ENCODE assay signal across 10 cellular contexts in genomic region chr13:113151745-113152707, GRCh38. TPM values are rescaled to one million over a fixed set of nuclear protein-coding genes. Genes with fewer than 3 reads are reported as not detected.
DNase-seq lines count a peak whose midpoint lies in the region; ATAC-seq and TF ChIP-seq lines count a peak whose summit lies in the region.
"Had no signal": no experiment of that assay in that cellular context is flagged by ENCODE, and none has a peak within 500 bp of the region (broad histone marks: within the 10 kb centered on the region; RNA-seq: fewer than 3 reads in every experiment).

No MANE protein-coding gene starts in this region.

- no peaks in the 10 kb centered on the region for H3K9me2 ChIP-seq in Karpas-422 (replicated peaks; ENCODE audit: insufficient read depth, low read length)

- H3K27me3 ChIP-seq in Karpas-422 (ENCODE audit: low read length): no peaks in the 10 kb centered on the region
- H3K27me3 ChIP-seq in colonic mucosa: no peaks in the 10 kb centered on the region

- H3K4me1 ChIP-seq in Karpas-422 (ENCODE audit: low read length) (peaks cover 14% of the 10 kb centered on the region), colonic mucosa (peaks cover 5% of the 10 kb centered on the region)

- no peak overlapping the region for H3K4me2 ChIP-seq in Karpas-422 (ENCODE audit: low read depth, low read length, poor library complexity, severe bottlenecking)

- H3K36me3 ChIP-seq in Karpas-422 (ENCODE audit: insufficient read depth, low read length): no peaks in the 10 kb centered on the region
- no peaks in the 10 kb centered on the region for H3K36me3 ChIP-seq in colonic mucosa

- H3K27ac ChIP-seq in Karpas-422 (ENCODE audit: low read length) (no peak overlapping the region), colonic mucosa (no peak overlapping the region)

- H3K4me1 Mint-ChIP-seq in central memory CD8-positive, alpha-beta T cell: peaks cover 26% of the 10 kb centered on the region
- H3K4me1 Mint-ChIP-seq in mesothelial cell of epicardium: peaks cover 13% of the 10 kb centered on the region

- DNase-seq in AG10803 (ENCODE audit: low read depth) (peak; percentile 71), Karpas-422 (peak; percentile 46), mesothelial cell of epicardium (ENCODE audit: low spot score in 2 of 2, unreplicated experiment in 2 of 2) (no peak), HuH-7.5 (ENCODE audit: low spot score) (no peak), dedifferentiated amniotic fluid mesenchymal stem cell (ENCODE audit: extremely low spot score) (no peak), colonic mucosa (no peak)
- no peak for DNase-seq in central memory CD8-positive, alpha-beta T cell (ENCODE audit: low spot score in 2 of 2)

- H3K36me3 Mint-ChIP-seq in central memory CD8-positive, alpha-beta T cell (ENCODE audit: insufficient read depth): peaks cover 10% of the 10 kb centered on the region
- no peaks in the 10 kb centered on the region for H3K36me3 Mint-ChIP-seq in mesothelial cell of epicardium

- H3K9me3 Mint-ChIP-seq in central memory CD8-positive, alpha-beta T cell: peaks cover 8% of the 10 kb centered on the region
- peaks cover 5% of the 10 kb centered on the region for H3K9me3 Mint-ChIP-seq in mesothelial cell of epicardium

- H3K27ac Mint-ChIP-seq in central memory CD8-positive, alpha-beta T cell (ENCODE audit: low read depth): peak overlapping the region; percentile 86
- peak overlapping the region; percentile 74 for H3K27ac Mint-ChIP-seq in mesothelial cell of epicardium

- intact Hi-C loops in colonic mucosa (cut with DNase I): no loop called here

- TF ChIP-seq CTCF in AG10803 (conservative IDR thresholded peaks at IDR 0.05; ENCODE audit: low read length): no peak
- no peak for TF ChIP-seq CTCF in mesothelial cell of epicardium (IDR thresholded peaks at IDR 0.05; ENCODE audit: unreplicated experiment)
- TF ChIP-seq CTCF in colonic mucosa (IDR thresholded peaks at IDR 0.05): no peak

- H3K9ac ChIP-seq in Karpas-422 (ENCODE audit: low read length) (no peak overlapping the region), colonic mucosa (ENCODE audit: low read depth in 2 of 2, low read length in 2 of 2) (no peak overlapping the region)

- peak overlapping the region; percentile 77 for H3K4me3 Mint-ChIP-seq in central memory CD8-positive, alpha-beta T cell
- peak overlapping the region; percentile 72 for H3K4me3 Mint-ChIP-seq in mesothelial cell of epicardium

- ATAC-seq in central memory CD8-positive, alpha-beta T cell (replicated peaks; ENCODE audit: extremely low read depth, poor library complexity, severe bottlenecking): no peak
- no peak for ATAC-seq in GM18861 (IDR thresholded peaks at IDR 0.05; ENCODE audit: unreplicated experiment)

- H3K4me3 ChIP-seq in AG10803 (ENCODE audit: low read length): no peak overlapping the region
- no peak overlapping the region for H3K4me3 ChIP-seq in Karpas-422 (ENCODE audit: low read length)
- no peak overlapping the region for H3K4me3 ChIP-seq in colonic mucosa

- no peaks in the 10 kb centered on the region for H4K20me1 ChIP-seq in Karpas-422 (ENCODE audit: insufficient read depth, low read depth, low read length)

- H3K9me3 ChIP-seq in Karpas-422 (ENCODE audit: low read length) (no peaks in the 10 kb centered on the region), colonic mucosa (no peaks in the 10 kb centered on the region)

- H3K27me3 Mint-ChIP-seq in central memory CD8-positive, alpha-beta T cell: peaks cover 5% of the 10 kb centered on the region
- H3K27me3 Mint-ChIP-seq in mesothelial cell of epicardium (ENCODE audit: low read depth): peaks cover 26% of the 10 kb centered on the region

- H2AFZ ChIP-seq in Karpas-422 (ENCODE audit: low read length): no peak overlapping the region

- no peaks in the 10 kb centered on the region for H3K79me2 ChIP-seq in Karpas-422 (ENCODE audit: low read length)

RNA-seq across cellular contexts. Expression of gene PROZ, which starts 6.4 kb away (rescaled TPM):
- not detected in 2 replicates for total RNA-seq in Karpas-422 (2014; rRNA removed; shearing (Covaris generic); ENCODE audit: low replicate concordance)
- total RNA-seq in mesothelial cell of epicardium (not detected in 3 replicates), colonic mucosa (not detected)
- total RNA-seq: T-helper 1 cell treated with Interleukin-12 subunit alpha and Interleukin-12 subunit beta and Interleukin-4 antibody, amounts not matched to agents 30 ng/mL and 1 ng/mL, for 36 hours; temporal lobe had no signal

RNA-seq across cellular contexts. Expression of gene F10, which starts 29.4 kb away (rescaled TPM):
- total RNA-seq in Karpas-422 (2014; rRNA removed; shearing (Covaris generic); ENCODE audit: low replicate concordance): not detected in 2 replicates
- total RNA-seq in mesothelial cell of epicardium: 12.1 to 15.1 TPM (median 12.3 TPM) in 3 replicates
- total RNA-seq in colonic mucosa: 1 to 10 TPM; 1.5 to 4.1 TPM
- total RNA-seq: T-helper 1 cell treated with Interleukin-12 subunit alpha and Interleukin-12 subunit beta and Interleukin-4 antibody, amounts not matched to agents 30 ng/mL and 1 ng/mL, for 36 hours had no signal

RNA-seq across cellular contexts. Expression of gene F7, which starts 46.4 kb away (rescaled TPM):
- total RNA-seq in Karpas-422 (2014; rRNA removed; shearing (Covaris generic); ENCODE audit: low replicate concordance): not detected in 2 replicates
- total RNA-seq in mesothelial cell of epicardium (3.5 to 4.1 TPM (median 3.5 TPM) in 3 replicates), colonic mucosa (under 1 TPM; 0.11 to 0.12 TPM)
- total RNA-seq: T-helper 1 cell treated with Interleukin-12 subunit alpha and Interleukin-12 subunit beta and Interleukin-4 antibody, amounts not matched to agents 30 ng/mL and 1 ng/mL, for 36 hours had no signal

RNA-seq across cellular contexts. Expression of gene PCID2, which starts 56.4 kb away (rescaled TPM):
- total RNA-seq in Karpas-422 (2014; rRNA removed; shearing (Covaris generic); ENCODE audit: low replicate concordance): 85.0 and 114 TPM in 2 replicates
- total RNA-seq in mesothelial cell of epicardium (44.9 to 53.5 TPM (median 51.2 TPM) in 3 replicates), colonic mucosa (10 to 100 TPM; 23.4 to 40.2 TPM)

RNA-seq across cellular contexts. Expression of gene CUL4A, which starts 57.4 kb away (rescaled TPM):
- total RNA-seq in Karpas-422 (2014; rRNA removed; shearing (Covaris generic); ENCODE audit: low replicate concordance): 97.0 and 97.1 TPM in 2 replicates
- total RNA-seq in mesothelial cell of epicardium (74.4 to 79.8 TPM (median 75.3 TPM) in 3 replicates), colonic mucosa (10 to 100 TPM; 54.6 to 62.6 TPM)

Comparison
In these comparisons a context has a peak if more than half of its experiments do, and no peak if none do; other contexts are left out.
1. DNase-seq: peak in AG10803 (single experiment) and Karpas-422 (single experiment); none in central memory CD8-positive, alpha-beta T cell (0 of 2), mesothelial cell of epicardium (0 of 2), HuH-7.5 (single experiment), dedifferentiated amniotic fluid mesenchymal stem cell (single experiment) and colonic mucosa (single experiment).